11 cellular contexts compared by ENCODE assay signal in the genomic region with DNA sequence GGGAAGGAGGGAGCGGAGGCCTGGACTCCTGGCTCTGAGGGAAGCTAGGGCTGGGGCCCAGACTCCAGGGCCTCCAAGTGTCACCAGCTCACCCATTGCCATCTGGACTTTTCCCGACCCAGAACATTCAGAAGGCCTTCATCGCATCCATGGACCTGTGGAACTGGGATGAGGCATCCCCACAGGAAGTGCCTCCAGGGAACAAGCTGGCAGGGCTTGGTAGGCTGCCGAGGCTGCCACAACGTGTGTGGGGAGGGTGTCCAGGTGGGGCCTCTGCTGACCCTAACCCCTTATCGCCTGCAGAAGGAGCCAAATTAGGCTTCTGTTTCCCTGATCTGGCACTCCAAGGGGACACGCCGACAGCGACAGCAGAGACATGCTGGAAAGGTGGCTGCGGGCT. TPM values are rescaled to one million over a fixed set of nuclear protein-coding genes. Genes with fewer than 3 reads are reported as not detected.
DNase-seq lines count a peak whose midpoint lies in the region; ATAC-seq, FAIRE-seq and TF ChIP-seq lines count a peak whose summit lies in the region.
"Had no signal": no experiment of that assay in that cellular context is flagged by ENCODE, and none has a peak within 500 bp of the region (broad histone marks: within the 10 kb centered on the region; RNA-seq: fewer than 3 reads in every experiment).

No MANE protein-coding gene starts in this region.

- H3K79me2 ChIP-seq in GM12878 (ENCODE audit: control insufficient read depth, insufficient read depth, low read length) = no peaks in the 10 kb centered on the region

- TF ChIP-seq CTCF in LNCaP clone FGC (IDR thresholded peaks at IDR 0.05; ENCODE audit: control insufficient read depth, extremely low read depth, insufficient read depth) = no peak
- no peak for TF ChIP-seq CTCF in GM12878 (IDR thresholded peaks at IDR 0.05 in 2 of 3, conservative IDR thresholded peaks at IDR 0.05 in 1 of 3; ENCODE audit: control insufficient read depth in 2 of 3, extremely low read depth in 1 of 3, insufficient read depth in 1 of 3, low read depth in 3 of 3, low read length in 3 of 3)
- TF ChIP-seq CTCF in osteocyte (IDR thresholded peaks at IDR 0.05) = no peak
- TF ChIP-seq CTCF in foreskin keratinocyte (conservative IDR thresholded peaks at IDR 0.05) = no peak

- H3K27ac ChIP-seq in GM12878 (ENCODE audit: control insufficient read depth, insufficient read depth) (no peak overlapping the region; the same call in 1 of the 2 replicates), foreskin keratinocyte (no peak overlapping the region)

- H3K4me1 Mint-ChIP-seq in activated CD4-positive, alpha-beta T cell treated with anti-CD3 and anti-CD28 coated beads, Interleukin-2, amount 10 ng/mL, durations not matched to agents 7 days and 5 days = peaks cover 40% of the 10 kb centered on the region
- peaks cover 17% of the 10 kb centered on the region for H3K4me1 Mint-ChIP-seq in osteocyte (ENCODE audit: unreplicated experiment)

- H3K36me3 Mint-ChIP-seq in activated CD4-positive, alpha-beta T cell treated with anti-CD3 and anti-CD28 coated beads, Interleukin-2, amount 10 ng/mL, durations not matched to agents 7 days and 5 days (ENCODE audit: low read depth) = peaks cover 6% of the 10 kb centered on the region
- H3K36me3 Mint-ChIP-seq in osteocyte (ENCODE audit: unreplicated experiment) = peaks cover 5% of the 10 kb centered on the region

- H4K20me1 ChIP-seq in GM12878 (ENCODE audit: control insufficient read depth, insufficient read depth) = no peaks in the 10 kb centered on the region

- H3K27me3 Mint-ChIP-seq in activated CD4-positive, alpha-beta T cell treated with anti-CD3 and anti-CD28 coated beads, Interleukin-2, amount 10 ng/mL, durations not matched to agents 7 days and 5 days = no peaks in the 10 kb centered on the region
- no peaks in the 10 kb centered on the region for H3K27me3 Mint-ChIP-seq in osteocyte (ENCODE audit: unreplicated experiment)

- no peak overlapping the region for H3K9ac ChIP-seq in GM12878 (ENCODE audit: control insufficient read depth, insufficient read depth, low read length)

- TF ChIP-seq POLR2A in GM12878 (IDR thresholded peaks at IDR 0.05; ENCODE audit: low read depth, low read length) = 0 out of 2 replicates have a peak, but pooled peaks have one; percentile 2

- RAD21 ChIA-PET in GM12878 (lab: Charles Lee; ENCODE audit: unreplicated experiment) = interaction anchor here (1.2 kb wide), 1 partner anchor 55 kb away, joined by 4 read pairs; no protein-coding TSS in a partner anchor

- H3K4me1 ChIP-seq in GM12878 (ENCODE audit: control insufficient read depth, insufficient read depth, low read length) (peaks cover 23% of the 10 kb centered on the region), foreskin keratinocyte (no peaks in the 10 kb centered on the region)

- ATAC-seq in GM12878 = no peak
- ATAC-seq in sciatic nerve = no peak
- ATAC-seq in foreskin keratinocyte = no peak

- CTCF ChIA-PET in activated CD4-positive, alpha-beta T cell treated with anti-CD3 and anti-CD28 coated beads, Interleukin-2, amount 10 ng/mL, durations not matched to agents 7 days and 5 days (lab: Charles Lee) = interaction anchor here (0.6 kb wide), 1 partner anchor 272 kb away, joined by 3 read pairs; no protein-coding TSS in a partner anchor
- CTCF ChIA-PET in GM12878 (lab: Yijun Ruan, JAX) = interaction anchor here (1.4 to 2.3 kb wide), 3 partner anchors 86 to 132 kb away, joined by 4 to 8 read pairs (median 6); no protein-coding TSS in a partner anchor

- no peaks in the 10 kb centered on the region for H3K9me3 Mint-ChIP-seq in activated CD4-positive, alpha-beta T cell treated with anti-CD3 and anti-CD28 coated beads, Interleukin-2, amount 10 ng/mL, durations not matched to agents 7 days and 5 days
- no peaks in the 10 kb centered on the region for H3K9me3 Mint-ChIP-seq in osteocyte (ENCODE audit: unreplicated experiment)

- peaks cover 2 to 3% of the 10 kb centered on the region in 2 experiments; a peak in 2 of 4 replicates for H3K36me3 ChIP-seq in GM12878 (ENCODE audit: control insufficient read depth in 2 of 2, insufficient read depth in 2 of 2, low read length in 1 of 2)

- no peak for FAIRE-seq in GM12878 (lab: Jason Lieb, UNC)

- H2AFZ ChIP-seq in GM12878 (ENCODE audit: control insufficient read depth, low read depth, low read length) = no peak overlapping the region

- POLR2A ChIA-PET in activated CD4-positive, alpha-beta T cell treated with anti-CD3 and anti-CD28 coated beads, Interleukin-2, amount 10 ng/mL, durations not matched to agents 7 days and 5 days (lab: Charles Lee) = no interaction called here
- POLR2A ChIA-PET in GM12878 (lab: Charles Lee) = interaction anchor here (0.6 to 3.5 kb wide), 6 partner anchors 10 to 138 kb away, joined by 3 to 30 read pairs (median 5); partner anchors contain the start of genes HAUS5 and RBM42

- BruUV-seq in GM12878 (replicated peaks; lab: Mats Ljungman, UMichigan) = no TSS peak

- WGBS in GM12878 (ENCODE audit: insufficient coverage, insufficient replicate concordance, low lambda C conversion rate, missing lambda C conversion rate) = 81% methylated on average over 10 of the region's 10 CpGs

- SMC1A ChIA-PET in GM12878 (lab: Charles Lee; ENCODE audit: uncharacterized antibody, unreplicated experiment) = interaction anchor here (0.6 to 1.0 kb wide), 2 partner anchors 94 to 429 kb away, joined by 3 read pairs; no protein-coding TSS in a partner anchor

- peak overlapping the region; percentile 74; the same call in 1 of the 2 replicates for H3K4me2 ChIP-seq in GM12878 (ENCODE audit: control insufficient read depth, insufficient read depth)

- TF ChIP-seq RAD21 in GM12878 (IDR thresholded peaks at IDR 0.05; ENCODE audit: insufficient read depth, low read depth, low read length) = no peak

- no peaks in the 10 kb centered on the region for H3K9me3 ChIP-seq in GM12878 (replicated peaks; ENCODE audit: control insufficient read depth, insufficient read depth, low read length)

- in situ Hi-C loops in GM12878 (cut with MboI) = no loop called here

- no peak for TF ChIP-seq EP300 in GM12878 (IDR thresholded peaks at IDR 0.05; ENCODE audit: borderline replicate concordance in 1 of 2, control insufficient read depth in 1 of 2, low read depth in 2 of 2, low read length in 2 of 2)

- H3K4me3 ChIP-seq in LNCaP clone FGC (ENCODE audit: low read depth, low read length) (peak overlapping the region; percentile 60; the same call in 1 of the 2 replicates), GM12878 (peak overlapping the region; percentile 75; the same call in 1 of the 2 replicates)

- intact Hi-C loops in GM12878 (cut with micrococcal nuclease; ENCODE audit: unreplicated experiment) (no loop called here), sciatic nerve (cut with DNase I) (no loop called here)

- DNase-seq in activated CD4-positive, alpha-beta T cell treated with anti-CD3 and anti-CD28 coated beads, Interleukin-2, amount 10 ng/mL, durations not matched to agents 7 days and 5 days = no peak
- DNase-seq in activated CD4-positive, alpha-beta T cell treated with anti-CD3 and anti-CD28 coated beads, Interleukin-2, amount 50 U/mL, for 1 hour = no peak
- DNase-seq in LNCaP clone FGC (ENCODE audit: low read depth) (no peak), GM12878 (ENCODE audit: low read depth, low spot score) (no peak), osteocyte (ENCODE audit: extremely low spot score, unreplicated experiment) (no peak), sciatic nerve (ENCODE audit: low spot score) (no peak), DMS114 treated with DMSO at 0.1 percent for 48 hours (lab: John Stamatoyannopoulos, UW; ENCODE audit: unreplicated experiment) (no peak), foreskin keratinocyte (no peak)
- DNase-seq: effector memory CD4-positive, alpha-beta T cell; hippocampal formation; T1000 had no signal

- H3K27me3 ChIP-seq in GM12878 (replicated peaks in 1 of 2; ENCODE audit: control insufficient read depth in 2 of 2, insufficient read depth in 2 of 2, low read length in 1 of 2) = no peaks in the 10 kb centered on the region
- H3K27me3 ChIP-seq in foreskin keratinocyte = no peaks in the 10 kb centered on the region

- peak overlapping the region; percentile 66 for H3K27ac Mint-ChIP-seq in activated CD4-positive, alpha-beta T cell treated with anti-CD3 and anti-CD28 coated beads, Interleukin-2, amount 10 ng/mL, durations not matched to agents 7 days and 5 days
- no peak overlapping the region for H3K27ac Mint-ChIP-seq in osteocyte (ENCODE audit: unreplicated experiment)

- peak overlapping the region; percentile 72 for H3K4me3 Mint-ChIP-seq in activated CD4-positive, alpha-beta T cell treated with anti-CD3 and anti-CD28 coated beads, Interleukin-2, amount 10 ng/mL, durations not matched to agents 7 days and 5 days
- H3K4me3 Mint-ChIP-seq in osteocyte (ENCODE audit: unreplicated experiment) = peak overlapping the region; percentile 47

RNA-seq across cellular contexts. Expression of gene ETV2, which starts 0.8 kb away (rescaled TPM):
- total RNA-seq in activated CD4-positive, alpha-beta T cell treated with anti-CD3 and anti-CD28 coated beads, Interleukin-2, amount 10 ng/mL, durations not matched to agents 7 days and 5 days = 1 to 10 TPM in 1 of 2 experiments, under 1 TPM in 1; 0.84 to 1.9 TPM
- total RNA-seq in GM12878 (2013; cell fraction: nucleolus; rRNA removed) = 0.33 TPM in 1 of 2 replicates, not detected in the other
- total RNA-seq in GM12878 (2014; rRNA removed) (0.82 and 1.1 TPM in 2 replicates), GM12878 (2014; rRNA removed; fragmentation: Illumina TruSeq; extraction: Trizol) (0.18 and 0.22 TPM in 2 replicates), GM12878 (2021) (0.93 and 1.3 TPM in 2 replicates), osteocyte (1.2 and 1.3 TPM in 2 replicates), sciatic nerve (1.2 TPM), foreskin keratinocyte (0.71 and 0.82 TPM in 2 replicates)
- polyA plus RNA-seq in GM12878 (2011; ENCODE audit: low read depth) = not detected
- polyA plus RNA-seq in GM12878 (2011; rRNA removed) (0.19 and 0.46 TPM in 2 replicates), GM12878 (2014; fragmentation: Illumina TruSeq; extraction: Trizol) (not detected in 2 replicates), GM12878 (2014; fragmentation: Nextera tagmentation; extraction: Ambion mirVana) (under 1 TPM; 0.10 to 0.13 TPM), GM12878 (2014; rRNA removed) (1.2 and 1.4 TPM in 2 replicates), GM12878 (2016; fragmentation: Nextera tagmentation; extraction: Ambion mirVana) (under 1 TPM; 0.54 to 0.66 TPM), foreskin keratinocyte (1.7 and 2.0 TPM in 2 replicates)
- polyA plus RNA-seq in GM12878 (2011; cell fraction: cytosol; rRNA removed) = 0.63 and 1.2 TPM in 2 replicates
- polyA plus RNA-seq in GM12878 (2011; cell fraction: nucleus; rRNA removed) = 0.64 and 1.2 TPM in 2 replicates
- polyA plus RNA-seq in GM12878 (2012) = 0.55 and 0.79 TPM in 2 replicates
- polyA minus RNA-seq in GM12878 (2011; rRNA and poly(A)+ RNA removed) = not detected in 2 replicates
- polyA minus RNA-seq in GM12878 (2011; cell fraction: cytosol; rRNA and poly(A)+ RNA removed) = not detected in 2 replicates
- polyA minus RNA-seq in GM12878 (2011; cell fraction: nucleus; rRNA and poly(A)+ RNA removed) = 0.48 and 0.77 TPM in 2 replicates

RNA-seq across cellular contexts. Expression of gene COX6B1, which starts 5.8 kb away (rescaled TPM):
- 100 to 1,000 TPM; 429 to 474 TPM for total RNA-seq in activated CD4-positive, alpha-beta T cell treated with anti-CD3 and anti-CD28 coated beads, Interleukin-2, amount 10 ng/mL, durations not matched to agents 7 days and 5 days
- total RNA-seq in GM12878 (2013; cell fraction: nucleolus; rRNA removed) = 26.2 and 31.4 TPM in 2 replicates
- total RNA-seq in GM12878 (2014; rRNA removed) (813 and 819 TPM in 2 replicates), GM12878 (2014; rRNA removed; fragmentation: Illumina TruSeq; extraction: Trizol) (691 and 694 TPM in 2 replicates), GM12878 (2021) (500 and 540 TPM in 2 replicates), osteocyte (317 and 370 TPM in 2 replicates), sciatic nerve (211 TPM), foreskin keratinocyte (440 and 488 TPM in 2 replicates)
- polyA plus RNA-seq in GM12878 (2011; ENCODE audit: low read depth) = 4,084 TPM
- polyA plus RNA-seq in GM12878 (2011; rRNA removed) (503 and 834 TPM in 2 replicates), GM12878 (2014; fragmentation: Illumina TruSeq; extraction: Trizol) (764 and 890 TPM in 2 replicates), GM12878 (2014; fragmentation: Nextera tagmentation; extraction: Ambion mirVana) (1,000 to 10,000 TPM; 1,597 to 1,700 TPM), GM12878 (2014; rRNA removed) (822 and 846 TPM in 2 replicates), GM12878 (2016; fragmentation: Nextera tagmentation; extraction: Ambion mirVana) (100 to 1,000 TPM; 912 to 984 TPM), foreskin keratinocyte (765 and 815 TPM in 2 replicates)
- 1,324 and 1,457 TPM in 2 replicates for polyA plus RNA-seq in GM12878 (2011; cell fraction: cytosol; rRNA removed)
- polyA plus RNA-seq in GM12878 (2011; cell fraction: nucleus; rRNA removed) = 484 and 641 TPM in 2 replicates
- 618 and 662 TPM in 2 replicates for polyA plus RNA-seq in GM12878 (2012)
- 735 and 1,037 TPM in 2 replicates for polyA minus RNA-seq in GM12878 (2011; rRNA and poly(A)+ RNA removed)
- polyA minus RNA-seq in GM12878 (2011; cell fraction: cytosol; rRNA and poly(A)+ RNA removed) = 165 and 167 TPM in 2 replicates
- polyA minus RNA-seq in GM12878 (2011; cell fraction: nucleus; rRNA and poly(A)+ RNA removed) = 91.8 and 103 TPM in 2 replicates

RNA-seq across cellular contexts. Expression of gene RBM42, which starts 13.5 kb away (rescaled TPM):
- 100 to 1,000 TPM; 100 to 112 TPM for total RNA-seq in activated CD4-positive, alpha-beta T cell treated with anti-CD3 and anti-CD28 coated beads, Interleukin-2, amount 10 ng/mL, durations not matched to agents 7 days and 5 days
- total RNA-seq in GM12878 (2013; cell fraction: nucleolus; rRNA removed) = 12.9 and 14.1 TPM in 2 replicates
- total RNA-seq in GM12878 (2014; rRNA removed) (53.9 and 58.8 TPM in 2 replicates), GM12878 (2014; rRNA removed; fragmentation: Illumina TruSeq; extraction: Trizol) (20.5 and 23.8 TPM in 2 replicates), GM12878 (2021) (94.6 and 105 TPM in 2 replicates), osteocyte (88.9 and 95.3 TPM in 2 replicates), sciatic nerve (56.7 TPM), foreskin keratinocyte (74.8 and 76.2 TPM in 2 replicates)
- 10.2 TPM for polyA plus RNA-seq in GM12878 (2011; ENCODE audit: low read depth)
- polyA plus RNA-seq in GM12878 (2011; rRNA removed) (16.6 and 38.3 TPM in 2 replicates), GM12878 (2014; fragmentation: Illumina TruSeq; extraction: Trizol) (4.0 and 16.3 TPM in 2 replicates), GM12878 (2014; fragmentation: Nextera tagmentation; extraction: Ambion mirVana) (10 to 100 TPM in 1 of 2 experiments, 1 to 10 TPM in 1; 4.2 to 11.1 TPM), GM12878 (2014; rRNA removed) (68.4 and 83.3 TPM in 2 replicates), GM12878 (2016; fragmentation: Nextera tagmentation; extraction: Ambion mirVana) (100 to 1,000 TPM; 105 to 117 TPM), foreskin keratinocyte (95.0 and 97.4 TPM in 2 replicates)
- polyA plus RNA-seq in GM12878 (2011; cell fraction: cytosol; rRNA removed) = 54.7 and 71.0 TPM in 2 replicates
- polyA plus RNA-seq in GM12878 (2011; cell fraction: nucleus; rRNA removed) = 26.5 and 41.2 TPM in 2 replicates
- polyA plus RNA-seq in GM12878 (2012) = 32.7 and 41.9 TPM in 2 replicates
- polyA minus RNA-seq in GM12878 (2011; rRNA and poly(A)+ RNA removed) = 12.6 and 22.4 TPM in 2 replicates
- 17.8 and 20.0 TPM in 2 replicates for polyA minus RNA-seq in GM12878 (2011; cell fraction: cytosol; rRNA and poly(A)+ RNA removed)
- 4.2 and 8.8 TPM in 2 replicates for polyA minus RNA-seq in GM12878 (2011; cell fraction: nucleus; rRNA and poly(A)+ RNA removed)

RNA-seq across cellular contexts. Expression of gene UPK1A, which starts 24.0 kb away (rescaled TPM):
- under 1 TPM; 0.37 TPM for total RNA-seq in activated CD4-positive, alpha-beta T cell treated with anti-CD3 and anti-CD28 coated beads, Interleukin-2, amount 10 ng/mL, durations not matched to agents 7 days and 5 days
- total RNA-seq in GM12878 (2013; cell fraction: nucleolus; rRNA removed) = not detected in 2 replicates
- total RNA-seq in GM12878 (2014; rRNA removed) = not detected in 2 replicates
- total RNA-seq in GM12878 (2014; rRNA removed; fragmentation: Illumina TruSeq; extraction: Trizol) = not detected in 2 replicates
- not detected in 2 replicates for total RNA-seq in GM12878 (2021)
- polyA plus RNA-seq in GM12878 (2011; ENCODE audit: low read depth) = 0.31 TPM
- 1.3 and 1.9 TPM in 2 replicates for polyA plus RNA-seq in GM12878 (2011; rRNA removed)
- 2.0 and 3.4 TPM in 2 replicates for polyA plus RNA-seq in GM12878 (2011; cell fraction: cytosol; rRNA removed)
- polyA plus RNA-seq in GM12878 (2011; cell fraction: nucleus; rRNA removed) = 0.79 and 1.3 TPM in 2 replicates
- polyA plus RNA-seq in GM12878 (2012) = 0.58 and 1.3 TPM in 2 replicates
- not detected in 2 replicates for polyA plus RNA-seq in GM12878 (2014; fragmentation: Illumina TruSeq; extraction: Trizol)
- under 1 TPM in 1 of 2 experiments, not detected in 1; 0.26 TPM for polyA plus RNA-seq in GM12878 (2014; fragmentation: Nextera tagmentation; extraction: Ambion mirVana)
- polyA plus RNA-seq in GM12878 (2014; rRNA removed) = 0.06 and 0.15 TPM in 2 replicates
- not detected for polyA plus RNA-seq in GM12878 (2016; fragmentation: Nextera tagmentation; extraction: Ambion mirVana)
- 0.73 and 1.2 TPM in 2 replicates for polyA minus RNA-seq in GM12878 (2011; rRNA and poly(A)+ RNA removed)
- not detected in 2 replicates for polyA minus RNA-seq in GM12878 (2011; cell fraction: cytosol; rRNA and poly(A)+ RNA removed)
- polyA minus RNA-seq in GM12878 (2011; cell fraction: nucleus; rRNA and poly(A)+ RNA removed) = 0.24 and 0.38 TPM in 2 replicates
- not detected in 2 replicates for total RNA-seq in osteocyte
- not detected for total RNA-seq in sciatic nerve
- not detected in 2 replicates for total RNA-seq in foreskin keratinocyte
- 0.07 TPM in 1 of 2 replicates, not detected in the other for polyA plus RNA-seq in foreskin keratinocyte

RNA-seq across cellular contexts. Expression of gene HAUS5, which starts 29.8 kb away (rescaled TPM):
- 10 to 100 TPM; 52.2 to 57.9 TPM for total RNA-seq in activated CD4-positive, alpha-beta T cell treated with anti-CD3 and anti-CD28 coated beads, Interleukin-2, amount 10 ng/mL, durations not matched to agents 7 days and 5 days
- 30.7 and 33.8 TPM in 2 replicates for total RNA-seq in GM12878 (2013; cell fraction: nucleolus; rRNA removed)
- total RNA-seq in GM12878 (2014; rRNA removed) (25.7 and 28.0 TPM in 2 replicates), GM12878 (2014; rRNA removed; fragmentation: Illumina TruSeq; extraction: Trizol) (8.6 and 8.9 TPM in 2 replicates), GM12878 (2021) (32.6 and 34.9 TPM in 2 replicates), osteocyte (15.0 and 16.6 TPM in 2 replicates), sciatic nerve (13.5 TPM), foreskin keratinocyte (14.5 and 18.8 TPM in 2 replicates)
- polyA plus RNA-seq in GM12878 (2011; ENCODE audit: low read depth) = 8.7 TPM
- polyA plus RNA-seq in GM12878 (2011; rRNA removed) (7.9 and 9.7 TPM in 2 replicates), GM12878 (2014; fragmentation: Illumina TruSeq; extraction: Trizol) (5.1 and 7.6 TPM in 2 replicates), GM12878 (2014; fragmentation: Nextera tagmentation; extraction: Ambion mirVana) (1 to 10 TPM; 3.1 to 3.6 TPM), GM12878 (2014; rRNA removed) (25.5 and 28.5 TPM in 2 replicates), GM12878 (2016; fragmentation: Nextera tagmentation; extraction: Ambion mirVana) (10 to 100 TPM; 31.3 to 32.0 TPM), foreskin keratinocyte (16.2 and 17.0 TPM in 2 replicates)
- 8.5 and 13.0 TPM in 2 replicates for polyA plus RNA-seq in GM12878 (2011; cell fraction: cytosol; rRNA removed)
- 114 and 128 TPM in 2 replicates for polyA plus RNA-seq in GM12878 (2011; cell fraction: nucleus; rRNA removed)
- 13.8 and 15.4 TPM in 2 replicates for polyA plus RNA-seq in GM12878 (2012)
- 4.5 and 10.8 TPM in 2 replicates for polyA minus RNA-seq in GM12878 (2011; rRNA and poly(A)+ RNA removed)
- polyA minus RNA-seq in GM12878 (2011; cell fraction: cytosol; rRNA and poly(A)+ RNA removed) = 3.6 and 4.8 TPM in 2 replicates
- 12.0 and 20.1 TPM in 2 replicates for polyA minus RNA-seq in GM12878 (2011; cell fraction: nucleus; rRNA and poly(A)+ RNA removed)
